ENCODE assay signal across 20 cellular contexts in genomic region chr19:18843960-18844359, GRCh38. TPM values are rescaled to one million over a fixed set of nuclear protein-coding genes. Genes with fewer than 3 reads are reported as not detected.
DNase-seq lines count a peak whose midpoint lies in the region; ATAC-seq and TF ChIP-seq lines count a peak whose summit lies in the region.
"Had no signal": no experiment of that assay in that cellular context is flagged by ENCODE, and none has a peak within 500 bp of the region (broad histone marks: within the 10 kb centered on the region; RNA-seq: fewer than 3 reads in every experiment).

No MANE protein-coding gene starts in this region.

- no peaks in the 10 kb centered on the region for H3K27me3 ChIP-seq in CD4-positive, CD25-positive, alpha-beta regulatory T cell (ENCODE audit: control insufficient read depth, insufficient read depth, low read length)
- no peaks in the 10 kb centered on the region for H3K27me3 ChIP-seq in iPS-15b (ENCODE audit: control insufficient read depth, insufficient read depth, low read length)
- H3K27me3 ChIP-seq: body of pancreas, dorsolateral prefrontal cortex, heart right ventricle, right lobe of liver, thyroid gland had no signal

- H3K4me3 ChIP-seq in CD4-positive, CD25-positive, alpha-beta regulatory T cell (ENCODE audit: low read depth, low read length) = peak overlapping the region; percentile 15
- H3K4me3 ChIP-seq in iPS-15b (ENCODE audit: low read depth, low read length) = no peak overlapping the region
- H3K4me3 ChIP-seq: body of pancreas, dorsolateral prefrontal cortex, heart right ventricle, right lobe of liver, thyroid gland had no signal

- H3K9ac ChIP-seq in iPS-15b (ENCODE audit: low read depth, low read length) = peak overlapping the region; percentile 2

- no peak overlapping the region for H3K27ac ChIP-seq in CD4-positive, CD25-positive, alpha-beta regulatory T cell (ENCODE audit: insufficient read depth, low read length, poor library complexity, severe bottlenecking)
- H3K27ac ChIP-seq: body of pancreas, dorsolateral prefrontal cortex, heart right ventricle, right lobe of liver, thyroid gland had no signal

- POLR2A ChIA-PET in activated CD8-positive, alpha-beta T cell treated with anti-CD3 and anti-CD28 coated beads for 36 hours (lab: Charles Lee) = interaction anchor here (1.1 to 5.3 kb wide), 2 partner anchors 12 to 404 kb away, joined by 3 to 36 read pairs; partner anchors contain the start of gene UPF1

- peaks cover 65% of the 10 kb centered on the region for H3K4me1 ChIP-seq in CD4-positive, CD25-positive, alpha-beta regulatory T cell (ENCODE audit: control insufficient read depth, insufficient read depth, low read length, poor library complexity, severe bottlenecking)
- H3K4me1 ChIP-seq in iPS-15b (ENCODE audit: control insufficient read depth, insufficient read depth, low read length) = peaks cover 3% of the 10 kb centered on the region

- no peak for ATAC-seq in CD4-positive, CD25-positive, alpha-beta regulatory T cell (ENCODE audit: low read depth in 2 of 2)
- ATAC-seq in activated CD8-positive, alpha-beta T cell treated with anti-CD3 and anti-CD28 coated beads for 36 hours = no peak
- ATAC-seq in HG03439 (IDR thresholded peaks at IDR 0.05; ENCODE audit: unreplicated experiment) = no peak
- no peak for ATAC-seq in Right ventricle myocardium superior (ENCODE audit: poor library complexity)
- no peak for ATAC-seq in HG03378 (IDR thresholded peaks at IDR 0.05; ENCODE audit: unreplicated experiment)
- ATAC-seq: body of pancreas, heart right ventricle, PC-3, right lobe of liver had no signal

- peaks cover 18% of the 10 kb centered on the region for H3K36me3 Mint-ChIP-seq in CD4-positive, CD25-positive, alpha-beta regulatory T cell
- peaks cover 38% of the 10 kb centered on the region for H3K36me3 Mint-ChIP-seq in activated CD8-positive, alpha-beta T cell treated with anti-CD3 and anti-CD28 coated beads for 36 hours (ENCODE audit: low read depth)

- peak overlapping the region; percentile 77 to 92 (median 88) for H3K27ac Mint-ChIP-seq in CD4-positive, CD25-positive, alpha-beta regulatory T cell
- peak overlapping the region; percentile 68 for H3K27ac Mint-ChIP-seq in activated CD8-positive, alpha-beta T cell treated with anti-CD3 and anti-CD28 coated beads for 36 hours

- H3K36me3 ChIP-seq in CD4-positive, CD25-positive, alpha-beta regulatory T cell (ENCODE audit: control insufficient read depth, insufficient read depth, low read length) = peaks cover 24% of the 10 kb centered on the region
- peaks cover 10% of the 10 kb centered on the region for H3K36me3 ChIP-seq in iPS-15b (ENCODE audit: control insufficient read depth, insufficient read depth, low read length)
- H3K36me3 ChIP-seq: thyroid gland had no signal

- TF ChIP-seq CTCF in activated CD8-positive, alpha-beta T cell treated with anti-CD3 and anti-CD28 coated beads for 36 hours (IDR thresholded peaks at IDR 0.05) = no peak

- no peaks in the 10 kb centered on the region for H3K9me3 ChIP-seq in CD4-positive, CD25-positive, alpha-beta regulatory T cell (ENCODE audit: control insufficient read depth in 2 of 2, low read length in 2 of 2)
- H3K9me3 ChIP-seq in iPS-15b (ENCODE audit: control insufficient read depth, insufficient read depth, low read length) = no peaks in the 10 kb centered on the region
- H3K9me3 ChIP-seq: body of pancreas, heart right ventricle, thyroid gland had no signal

- DNase-seq in CD4-positive, CD25-positive, alpha-beta regulatory T cell = peak in 1 of 3 donors; percentile 36
- peak; percentile 48 for DNase-seq in ELR (ENCODE audit: low read depth)
- no peak for DNase-seq in activated CD8-positive, alpha-beta T cell treated with anti-CD3 and anti-CD28 coated beads for 36 hours
- DNase-seq in activated effector memory CD4-positive, alpha-beta T cell treated with anti-CD3 and anti-CD28 coated beads, Interleukin-2, amount 50 U/mL, for 16 hours = no peak
- DNase-seq in Right ventricle myocardium superior = no peak
- DNase-seq: activated CD8-positive, alpha-beta memory T cell treated with anti-CD3 and anti-CD28 coated beads, Interleukin-2, amount 50 U/mL, for 48 hours; body of pancreas; dorsolateral prefrontal cortex; H7; heart right ventricle; kidney; NCI-H2081 treated with DMSO at 0.1 percent for 48 hours; NCI-H69; nucleus accumbens; PC-3; right lobe of liver; thyroid gland had no signal

- CTCF ChIA-PET in activated CD8-positive, alpha-beta T cell treated with anti-CD3 and anti-CD28 coated beads for 36 hours (lab: Charles Lee) = interaction anchor here (1.3 to 6.7 kb wide), 3 partner anchors 12 to 32 kb away, joined by 3 to 38 read pairs (median 11); partner anchors contain the start of gene UPF1

- intact Hi-C loops in activated CD8-positive, alpha-beta T cell treated with anti-CD3 and anti-CD28 coated beads for 36 hours (cut with micrococcal nuclease) = loop anchor here (10.0 kb wide), 1 partner anchor 249 kb away; no protein-coding TSS in a partner anchor
- intact Hi-C loops in Right ventricle myocardium superior (cut with DNase I) = no loop called here

- no peaks in the 10 kb centered on the region for H3K9me3 Mint-ChIP-seq in CD4-positive, CD25-positive, alpha-beta regulatory T cell
- H3K9me3 Mint-ChIP-seq in activated CD8-positive, alpha-beta T cell treated with anti-CD3 and anti-CD28 coated beads for 36 hours = no peaks in the 10 kb centered on the region

- peak overlapping the region in 3 of 4 donors; percentile 78 to 85 (median 78) for H3K4me3 Mint-ChIP-seq in CD4-positive, CD25-positive, alpha-beta regulatory T cell
- H3K4me3 Mint-ChIP-seq in activated CD8-positive, alpha-beta T cell treated with anti-CD3 and anti-CD28 coated beads for 36 hours = peak overlapping the region; percentile 4

- peaks cover 10 to 89% (median 67%) of the 10 kb centered on the region in 4 donors for H3K4me1 Mint-ChIP-seq in CD4-positive, CD25-positive, alpha-beta regulatory T cell
- H3K4me1 Mint-ChIP-seq in activated CD8-positive, alpha-beta T cell treated with anti-CD3 and anti-CD28 coated beads for 36 hours (ENCODE audit: low read depth) = peaks cover 80% of the 10 kb centered on the region

- H3K27me3 Mint-ChIP-seq in CD4-positive, CD25-positive, alpha-beta regulatory T cell = no peaks in the 10 kb centered on the region
- no peaks in the 10 kb centered on the region for H3K27me3 Mint-ChIP-seq in activated CD8-positive, alpha-beta T cell treated with anti-CD3 and anti-CD28 coated beads for 36 hours

RNA-seq across cellular contexts. Expression of gene UPF1, which starts 12.2 kb away (rescaled TPM):
- 140 TPM for total RNA-seq in CD4-positive, CD25-positive, alpha-beta regulatory T cell
- polyA plus RNA-seq in CD4-positive, CD25-positive, alpha-beta regulatory T cell = 10 to 100 TPM in 2 of 4 donors, 1 to 10 TPM in 2; 8.6 to 11.9 (median 9.8) TPM
- total RNA-seq in activated CD8-positive, alpha-beta T cell treated with anti-CD3 and anti-CD28 coated beads for 36 hours = 10 to 100 TPM; 75.9 to 87.6 TPM
- 34.2 TPM for total RNA-seq in Right ventricle myocardium superior

RNA-seq across cellular contexts. Expression of gene CERS1, which starts 52.0 kb away (rescaled TPM):
- not detected for total RNA-seq in CD4-positive, CD25-positive, alpha-beta regulatory T cell
- not detected for polyA plus RNA-seq in CD4-positive, CD25-positive, alpha-beta regulatory T cell
- under 1 TPM; 0.18 to 0.36 TPM for total RNA-seq in activated CD8-positive, alpha-beta T cell treated with anti-CD3 and anti-CD28 coated beads for 36 hours
- 0.24 TPM for total RNA-seq in Right ventricle myocardium superior
- total RNA-seq: right lobe of liver had no signal

RNA-seq across cellular contexts. Expression of gene COMP, which starts 52.9 kb away (rescaled TPM):
- total RNA-seq in CD4-positive, CD25-positive, alpha-beta regulatory T cell = not detected
- polyA plus RNA-seq in CD4-positive, CD25-positive, alpha-beta regulatory T cell = not detected
- not detected for total RNA-seq in activated CD8-positive, alpha-beta T cell treated with anti-CD3 and anti-CD28 coated beads for 36 hours
- total RNA-seq in Right ventricle myocardium superior = not detected
- total RNA-seq: H7 had no signal
